ENCODE assay signal across 11 cellular contexts in genomic region chr9:38263534-38263933, GRCh38.
A peak's percentile ranks its signal among the peaks of the same experiment; 100 is the strongest.
DNase-seq lines count a peak whose midpoint lies in the region; TF ChIP-seq lines count a peak whose summit lies in the region.
"Had no signal": no experiment of that assay in that cellular context is flagged by ENCODE, and none has a peak within 500 bp of the region (broad histone marks: within the 10 kb centered on the region; RNA-seq: fewer than 3 reads in every experiment).

No MANE protein-coding gene starts in this region.

- H3K4me1 ChIP-seq in mammary epithelial cell (ENCODE audit: insufficient read depth, low read length): no peaks in the 10 kb centered on the region
- H3K4me1 ChIP-seq: esophagus muscularis mucosa had no signal

- H3K9me3 ChIP-seq in mammary epithelial cell (replicated peaks; ENCODE audit: insufficient read depth, low read length): no peaks in the 10 kb centered on the region

- peak; percentile 41 to 61 for TF ChIP-seq CTCF in mammary epithelial cell (conservative IDR thresholded peaks at IDR 0.05 in 1 of 2, IDR thresholded peaks at IDR 0.05 in 1 of 2; ENCODE audit: extremely low read depth in 1 of 2, insufficient read depth in 1 of 2, low read depth in 1 of 2, low read length in 2 of 2)

- H3K4me3 ChIP-seq in mammary epithelial cell (replicated peaks in 1 of 3; ENCODE audit: insufficient read depth in 1 of 3, low read depth in 2 of 3, low read length in 3 of 3): no peak overlapping the region
- H3K4me3 ChIP-seq: esophagus muscularis mucosa had no signal

- CTCF ChIA-PET in mammary epithelial cell (lab: Charles Lee; ENCODE audit: low non-redundant PET): interaction anchor here (0.6 kb wide), 3 partner anchors 175 to 350 kb away, joined by 3 to 5 read pairs (median 3); no protein-coding TSS in a partner anchor

- no TSS peak for BruUV-seq in mammary epithelial cell (replicated peaks; lab: Mats Ljungman, UMichigan)

- no peaks in the 10 kb centered on the region for H3K27me3 ChIP-seq in mammary epithelial cell (ENCODE audit: insufficient read depth, low read length)
- H3K27me3 ChIP-seq: esophagus muscularis mucosa had no signal

- intact Hi-C loops in mammary epithelial cell (cut with micrococcal nuclease): loop anchor here (1.0 to 5.0 kb wide), 9 partner anchors 101 to 781 kb away; partner anchors contain the start of gene SLC25A51

- H3K36me3 ChIP-seq in mammary epithelial cell (ENCODE audit: insufficient read depth, low read length): no peaks in the 10 kb centered on the region
- H3K36me3 ChIP-seq: esophagus muscularis mucosa had no signal

- in situ Hi-C loops in mammary epithelial cell (cut with MboI; ENCODE audit: low sequenced_read_pairs in 2 of 2): loop anchor here (5.0 to 10.0 kb wide), 3 partner anchors 189 to 359 kb away; partner anchors contain the start of gene SLC25A51 (in 1 of the 2)

- H3K9ac ChIP-seq in mammary epithelial cell (ENCODE audit: insufficient read depth, low read length): no peak overlapping the region

- dilution Hi-C loops in mammary epithelial cell (cut with HindIII; ENCODE audit: low sequenced_read_pairs): no loop called here

- whole genome bisulfite sequencing in mammary epithelial cell (ENCODE audit: low coverage, missing lambda C conversion rate): 25% methylated on average over 1 of the region's 1 CpG

- no peak overlapping the region for H2AFZ ChIP-seq in mammary epithelial cell (ENCODE audit: low read depth, low read length)

- H4K20me1 ChIP-seq in mammary epithelial cell (ENCODE audit: insufficient read depth, low read length): no peaks in the 10 kb centered on the region

- H3K79me2 ChIP-seq in mammary epithelial cell (ENCODE audit: insufficient read depth, low read length): no peaks in the 10 kb centered on the region

- no peak overlapping the region for H3K27ac ChIP-seq in mammary epithelial cell (ENCODE audit: insufficient read depth, low read depth, low read length)
- H3K27ac ChIP-seq: 22Rv1, esophagus muscularis mucosa had no signal

- H3K4me2 ChIP-seq in mammary epithelial cell (ENCODE audit: insufficient read depth, low read depth, low read length): no peak overlapping the region

- DNase-seq in DMS 273 (lab: John Stamatoyannopoulos, UW; ENCODE audit: unreplicated experiment) (peak; percentile 52), DMS 273 treated with DMSO at 0.1 percent for 48 hours (lab: John Stamatoyannopoulos, UW) (no peak), MV-4-11 (lab: John Stamatoyannopoulos, UW) (peak; percentile 25), mammary epithelial cell (peak; percentile 31), non-pigmented ciliary epithelial cell (ENCODE audit: low read depth) (peak; percentile 18), NCI-H774 (lab: John Stamatoyannopoulos, UW) (no peak), NCI-H2029 (lab: John Stamatoyannopoulos, UW) (no peak), hepatic stellate cell (ENCODE audit: low spot score) (no peak)
- DNase-seq: activated T-cell treated with anti-CD3 and anti-CD28 coated beads, Interleukin-2, amount 50 U/mL, for 24 hours had no signal

Comparison
In these comparisons a context has a peak if more than half of its experiments do, and no peak if none do; other contexts are left out.
1. DNase-seq: peak in DMS 273 (single experiment), MV-4-11 (single experiment), mammary epithelial cell (single experiment) and non-pigmented ciliary epithelial cell (single experiment); none in DMS 273 treated with DMSO at 0.1 percent for 48 hours (single experiment), NCI-H774 (single experiment), NCI-H2029 (single experiment) and hepatic stellate cell (single experiment).